In the genomic region with DNA sequence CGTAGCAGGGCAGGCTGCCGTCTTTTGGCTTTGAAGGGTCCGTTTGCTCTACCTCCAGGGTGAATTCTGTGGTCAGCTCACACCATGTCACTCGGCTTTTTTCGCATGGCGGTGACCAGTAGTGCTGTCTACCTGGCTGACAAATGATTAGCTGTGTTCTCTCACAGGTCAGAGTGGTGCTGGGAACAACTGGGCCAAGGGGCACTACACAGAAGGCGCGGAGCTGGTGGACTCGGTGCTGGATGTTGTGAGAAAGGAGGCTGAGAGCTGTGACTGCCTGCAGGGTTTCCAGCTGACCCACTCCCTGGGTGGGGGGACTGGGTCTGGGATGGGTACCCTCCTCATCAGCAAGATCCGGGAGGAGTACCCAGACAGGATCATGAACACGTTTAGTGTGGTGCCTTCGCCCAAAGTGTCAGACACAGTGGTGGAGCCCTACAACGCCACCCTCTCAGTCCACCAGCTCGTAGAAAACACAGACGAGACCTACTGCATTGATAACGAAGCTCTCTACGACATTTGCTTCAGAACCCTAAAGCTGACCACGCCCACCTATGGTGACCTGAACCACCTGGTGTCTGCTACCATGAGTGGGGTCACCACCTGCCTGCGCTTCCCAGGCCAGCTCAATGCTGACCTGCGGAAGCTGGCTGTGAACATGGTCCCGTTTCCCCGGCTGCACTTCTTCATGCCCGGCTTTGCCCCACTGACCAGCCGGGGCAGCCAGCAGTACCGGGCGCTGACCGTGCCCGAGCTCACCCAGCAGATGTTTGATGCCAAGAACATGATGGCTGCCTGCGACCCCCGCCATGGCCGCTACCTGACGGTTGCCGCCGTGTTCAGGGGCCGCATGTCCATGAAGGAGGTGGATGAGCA, we compare ENCODE assay signal across 10 cellular contexts. TPM values are rescaled to one million over a fixed set of nuclear protein-coding genes. Genes with fewer than 3 reads are reported as not detected.
A peak's percentile ranks its signal among the peaks of the same experiment; 100 is the strongest.
DNase-seq lines count a peak whose midpoint lies in the region; ATAC-seq and TF ChIP-seq lines count a peak whose summit lies in the region.
"Had no signal": no experiment of that assay in that cellular context is flagged by ENCODE, and none has a peak within 500 bp of the region (broad histone marks: within the 10 kb centered on the region; RNA-seq: fewer than 3 reads in every experiment).

No MANE protein-coding gene starts in this region.

- no peaks in the 10 kb centered on the region for H3K9me2 ChIP-seq in PC-9 (ENCODE audit: insufficient read depth)

- H3K4me3 ChIP-seq in CD8-positive, alpha-beta T cell (ENCODE audit: low read depth, low read length), result peak overlapping the region; percentile 68
- H3K4me3 ChIP-seq in PC-9, result peak overlapping the region; percentile 97
- H3K4me3 ChIP-seq in ovary, result peak overlapping the region; percentile 64

- H3K27me3 Mint-ChIP-seq in CD8-positive, alpha-beta T cell (ENCODE audit: low read depth), result no peaks in the 10 kb centered on the region

- H2AFZ ChIP-seq in PC-9, result no peak overlapping the region

- peak overlapping the region; percentile 74 for H3K27ac Mint-ChIP-seq in CD8-positive, alpha-beta T cell

- peak overlapping the region; percentile 82 for H3K4me3 Mint-ChIP-seq in CD8-positive, alpha-beta T cell

- WGBS in ovary, 3 donors, result 75 to 82% (median 78%) methylated on average over 35 of the region's 35 CpGs

- H3K79me2 ChIP-seq in PC-9 (ENCODE audit: low read depth), result peaks cover 47% of the 10 kb centered on the region

- H3K36me3 Mint-ChIP-seq in CD8-positive, alpha-beta T cell, result peaks cover 19% of the 10 kb centered on the region

- intact Hi-C loops in CD8-positive, alpha-beta T cell (cut with DNase I, micrococcal nuclease), result loop anchor here (5.0 kb wide), 2 partner anchors 450 to 1135 kb away; partner anchors contain the start of gene TMEM141 (in 1 of the 2)
- intact Hi-C loops in PC-9 (cut with micrococcal nuclease; ENCODE audit: unreplicated experiment) (loop anchor here (1.0 to 5.0 kb wide), 3 partner anchors 20 to 450 kb away; partner anchors contain the start of genes RNF208 and TMEM141), ovary (cut with DNase I) (no loop called here)

- no peaks in the 10 kb centered on the region for H3K9me3 Mint-ChIP-seq in CD8-positive, alpha-beta T cell

- CTCF ChIA-PET in CD8-positive, alpha-beta T cell (lab: Charles Lee), result interaction anchor here (1.8 kb wide), 1 partner anchor 12 kb away, joined by 5 read pairs; the partner anchor contains the start of gene NELFB
- CTCF ChIA-PET in PC-9 (lab: Charles Lee), result interaction anchor here (0.6 kb wide), 1 partner anchor 113 kb away, joined by 4 read pairs; no protein-coding TSS in a partner anchor

- H3K9me3 ChIP-seq in CD8-positive, alpha-beta T cell (ENCODE audit: low read length), result no peaks in the 10 kb centered on the region
- H3K9me3 ChIP-seq in PC-9 (ENCODE audit: insufficient read depth, low read depth), result no peaks in the 10 kb centered on the region
- no peaks in the 10 kb centered on the region for H3K9me3 ChIP-seq in ovary

- in situ Hi-C loops in ACHN (cut with HindIII; ENCODE audit: low pct_ligation_motif_present, low pct_unique_long_range_greater_than_20kb, low sequenced_read_pairs), result no loop called here

- H3K27ac ChIP-seq in CD8-positive, alpha-beta T cell (ENCODE audit: low read depth, low read length), result no peak overlapping the region
- H3K27ac ChIP-seq in PC-9 (peak overlapping the region; percentile 46; the same call in 1 of the 2 replicates), epithelial cell of prostate (peak overlapping the region; percentile 97), ovary (peak overlapping the region in 1 of 2 donors; percentile 79)

- H3K4me1 ChIP-seq in CD8-positive, alpha-beta T cell (ENCODE audit: insufficient read depth, low read length), result peaks cover 24% of the 10 kb centered on the region
- H3K4me1 ChIP-seq in PC-9 (replicated peaks; ENCODE audit: insufficient read depth) (peaks cover 34% of the 10 kb centered on the region), ovary (ENCODE audit: insufficient read depth) (peaks cover 4% of the 10 kb centered on the region)

- peaks cover 20% of the 10 kb centered on the region for H3K4me1 Mint-ChIP-seq in CD8-positive, alpha-beta T cell (ENCODE audit: low read depth)

- ATAC-seq in CD8-positive, alpha-beta T cell, result no peak
- no peak for ATAC-seq in GM19452 (IDR thresholded peaks at IDR 0.05; ENCODE audit: unreplicated experiment)

- no peaks in the 10 kb centered on the region for H3K27me3 ChIP-seq in CD8-positive, alpha-beta T cell (ENCODE audit: insufficient read depth, low read length)
- H3K27me3 ChIP-seq in PC-9 (ENCODE audit: insufficient read depth, low read depth) (no peaks in the 10 kb centered on the region), ovary (no peaks in the 10 kb centered on the region)

- TF ChIP-seq CTCF in CD8-positive, alpha-beta T cell (IDR thresholded peaks at IDR 0.05), result no peak
- TF ChIP-seq CTCF in PC-9 (conservative IDR thresholded peaks at IDR 0.05) (no peak), ovary (IDR thresholded peaks at IDR 0.05) (no peak)

- peak overlapping the region; percentile 99 for H3K4me2 ChIP-seq in PC-9

- no peak for TF ChIP-seq EP300 in ovary (IDR thresholded peaks at IDR 0.05)

- TSS peak; percentile 56 for BruUV-seq in PC-9 (replicated peaks; lab: Mats Ljungman, UMichigan)

- POLR2A ChIA-PET in CD8-positive, alpha-beta T cell (lab: Charles Lee), result interaction anchor here (0.6 to 5.8 kb wide), 5 partner anchors 12 to 710 kb away, joined by 3 to 80 read pairs (median 5); partner anchors contain the start of genes CYSRT1, MAN1B1, NELFB and SAPCD2
- POLR2A ChIA-PET in PC-9 (lab: Charles Lee; ENCODE audit: unreplicated experiment), result interaction anchor here (0.6 to 1.0 kb wide), 2 partner anchors 12 to 34 kb away, joined by 4 to 7 read pairs; partner anchors contain the start of gene TOR4A

- H3F3A ChIP-seq in PC-9 (ENCODE audit: insufficient read depth, low read depth), result peaks cover 40% of the 10 kb centered on the region

- peaks cover 29% of the 10 kb centered on the region for H4K20me1 ChIP-seq in PC-9 (ENCODE audit: insufficient read depth)

- no peak for TF ChIP-seq POLR2A in ovary (IDR thresholded peaks at IDR 0.05)

- no peak for DNase-seq in CD8-positive, alpha-beta T cell
- DNase-seq in PC-9 (no peak), epithelial cell of prostate (ENCODE audit: low read depth, low spot score) (no peak), ovary (no peak), kidney tubule cell (ENCODE audit: low spot score) (no peak), ACHN (no peak)
- no peak for DNase-seq in central memory CD4-positive, alpha-beta T cell

- peaks cover 16% of the 10 kb centered on the region for H3K36me3 ChIP-seq in CD8-positive, alpha-beta T cell (ENCODE audit: insufficient read depth, low read length)
- H3K36me3 ChIP-seq in PC-9 (ENCODE audit: low read depth), result peaks cover 21% of the 10 kb centered on the region; the same call in 1 of the 2 replicates
- no peaks in the 10 kb centered on the region for H3K36me3 ChIP-seq in ovary

RNA-seq across cellular contexts. Expression of gene TUBB4B, which starts 1.5 kb away (rescaled TPM):
- total RNA-seq in CD8-positive, alpha-beta T cell, result 100 to 1,000 TPM; 114 to 120 TPM
- total RNA-seq in PC-9 (2021) (441 and 494 TPM in 2 replicates), ovary (100 to 1,000 TPM in 6 of 7 donors, 10 to 100 TPM in 1; 88.0 to 234 (median 175) TPM)
- 10 to 100 TPM; 62.8 to 88.6 TPM for polyA plus RNA-seq in ovary

RNA-seq across cellular contexts. Expression of gene STPG3, which starts 8.5 kb away (rescaled TPM):
- under 1 TPM in 1 of 2 experiments, not detected in 1; 0.30 TPM for total RNA-seq in CD8-positive, alpha-beta T cell
- total RNA-seq in PC-9 (2021) (0.45 and 0.46 TPM in 2 replicates), ovary (not detected)
- not detected for polyA plus RNA-seq in ovary
- total RNA-seq: renal cortical epithelial cell; T-helper 2 cell treated with Interferon-gamma antibody and Interleukin-4, amounts not matched to agents 100 ng/mL and 5 ng/mL, for 36 hours had no signal

RNA-seq across cellular contexts. Expression of gene SLC34A3, which starts 11.9 kb away (rescaled TPM):
- total RNA-seq in CD8-positive, alpha-beta T cell, result not detected
- total RNA-seq in PC-9 (2021) (1.4 and 2.5 TPM in 2 replicates), ovary (under 1 TPM in 2 of 7 donors, not detected in 5; 0.15 to 0.46 TPM)
- not detected for polyA plus RNA-seq in ovary
- total RNA-seq: renal cortical epithelial cell; T-helper 2 cell treated with Interferon-gamma antibody and Interleukin-4, amounts not matched to agents 100 ng/mL and 5 ng/mL, for 36 hours had no signal

RNA-seq across cellular contexts. Expression of gene NELFB, which starts 12.6 kb away (rescaled TPM):
- 10 to 100 TPM; 17.1 to 17.6 TPM for total RNA-seq in CD8-positive, alpha-beta T cell
- total RNA-seq in PC-9 (2021) (94.2 and 103 TPM in 2 replicates), ovary (10 to 100 TPM; 20.3 to 56.6 (median 44.5) TPM)
- polyA plus RNA-seq in ovary, result 10 to 100 TPM; 10.9 to 50.8 TPM

RNA-seq across cellular contexts. Expression of gene RNF224, which starts 15.3 kb away (rescaled TPM):
- not detected for total RNA-seq in CD8-positive, alpha-beta T cell
- 3.9 and 4.7 TPM in 2 replicates for total RNA-seq in PC-9 (2021)
- total RNA-seq in ovary, result under 1 TPM in 1 of 7 donors, not detected in 6; 0.92 TPM
- not detected for polyA plus RNA-seq in ovary
- total RNA-seq: T-helper 2 cell treated with Interferon-gamma antibody and Interleukin-4, amounts not matched to agents 100 ng/mL and 5 ng/mL, for 36 hours had no signal

Comparison
In these comparisons a context has a peak if more than half of its experiments do, and no peak if none do; other contexts are left out.
1. intact Hi-C loops: an anchor here in CD8-positive, alpha-beta T cell (5.0 kb wide) and PC-9 (1.0 to 5.0 kb wide); none called in ovary.